In the genomic region with DNA sequence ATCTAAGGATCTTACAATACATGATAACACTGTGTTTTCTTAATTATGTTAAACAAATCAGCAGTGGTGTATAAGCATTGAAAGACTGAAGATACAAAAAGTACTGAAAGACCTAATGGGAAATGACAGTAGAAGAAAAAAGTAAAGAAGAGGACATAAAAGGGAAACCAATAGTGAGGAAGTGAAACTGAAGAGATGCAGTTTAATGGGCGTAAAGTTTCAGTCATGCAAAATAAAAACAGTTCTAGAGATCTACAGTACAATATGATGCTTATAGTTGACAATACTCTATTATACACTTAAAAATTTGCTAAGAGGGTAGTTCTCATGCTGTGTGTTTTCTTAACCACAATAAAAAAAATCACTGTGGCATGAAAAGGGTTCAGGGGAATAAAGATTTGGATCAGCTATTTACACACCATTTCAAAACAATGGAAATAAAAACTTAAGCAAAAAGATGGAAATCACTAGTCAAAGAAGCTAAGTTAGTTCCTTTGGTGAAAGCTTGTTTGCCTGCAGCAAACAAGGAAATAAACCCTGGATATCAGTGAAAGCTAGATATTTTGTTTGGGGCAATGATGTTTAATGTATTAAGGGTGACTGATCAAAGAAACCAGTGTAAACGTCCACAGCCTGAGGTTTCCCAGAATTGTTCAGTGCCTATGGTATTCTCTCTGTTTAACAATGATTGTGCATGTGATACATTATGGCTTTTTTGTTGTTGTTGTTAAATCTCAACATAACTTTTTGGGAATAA, we compare ENCODE assay signal across 11 cellular contexts.
DNase-seq lines count a peak whose midpoint lies in the region; ATAC-seq and TF ChIP-seq lines count a peak whose summit lies in the region.
"Had no signal": no experiment of that assay in that cellular context is flagged by ENCODE, and none has a peak within 500 bp of the region (broad histone marks: within the 10 kb centered on the region; RNA-seq: fewer than 3 reads in every experiment).

No MANE protein-coding gene starts in this region.

- 0 out of 2 replicates have a peak, but pooled peaks cover 2% of the 10 kb centered on the region for H3K4me1 ChIP-seq in GM23338 (ENCODE audit: insufficient read depth)
- H3K4me1 ChIP-seq in left ventricle myocardium inferior = no peaks in the 10 kb centered on the region

- H3K36me3 ChIP-seq in GM23338 (ENCODE audit: insufficient read depth) (no peaks in the 10 kb centered on the region), left ventricle myocardium inferior (no peaks in the 10 kb centered on the region)

- H3K27me3 ChIP-seq in GM23338 (ENCODE audit: insufficient read depth) (no peaks in the 10 kb centered on the region), left ventricle myocardium inferior (ENCODE audit: low read depth) (no peaks in the 10 kb centered on the region)

- H3K36me3 Mint-ChIP-seq in GM23338 (ENCODE audit: low read depth) (peaks cover 13% of the 10 kb centered on the region; the same call in 1 of the 3 replicates), nephron progenitor cell (ENCODE audit: low read depth) (no peaks in the 10 kb centered on the region)
- H3K36me3 Mint-ChIP-seq: stimulated activated effector memory CD8-positive, alpha-beta T cell treated with anti-CD3 and anti-CD28 coated beads, Interleukin-12 subunit alpha, Interleukin-12 subunit beta, amount 100 ng/mL, for 72 hours had no signal

- TF ChIP-seq CTCF in GM23338 (conservative IDR thresholded peaks at IDR 0.05; ENCODE audit: low read depth in 2 of 2) (no peak), nephron progenitor cell (IDR thresholded peaks at IDR 0.05) (no peak), left ventricle myocardium inferior (IDR thresholded peaks at IDR 0.05; ENCODE audit: borderline replicate concordance) (no peak)

- H3K27ac ChIP-seq in GM23338 (ENCODE audit: low read depth) = no peak overlapping the region
- no peak overlapping the region for H3K27ac ChIP-seq in left ventricle myocardium inferior (replicated peaks)

- H3F3A ChIP-seq in GM23338 (replicated peaks; ENCODE audit: low read depth) = no peaks in the 10 kb centered on the region

- DNase-seq in GM23338 (ENCODE audit: low spot score) = no peak
- no peak for DNase-seq in nephron progenitor cell
- DNase-seq in left ventricle myocardium inferior = no peak
- no peak for DNase-seq in GM03348 (ENCODE audit: low spot score)
- no peak for DNase-seq in HEK293T (ENCODE audit: extremely low spot score)
- no peak for DNase-seq in NCI-H510A treated with DMSO at 0.1 percent for 48 hours (lab: John Stamatoyannopoulos, UW)
- DNase-seq: activated CD4-positive, CD25-positive, alpha-beta regulatory T cell had no signal

- no peak overlapping the region for H3K4me2 ChIP-seq in GM23338

- peak; percentile 96 for ATAC-seq in GM18909 (IDR thresholded peaks at IDR 0.05; ENCODE audit: poor library complexity, unreplicated experiment)
- ATAC-seq in GM23338 = no peak
- ATAC-seq in HG03442 (IDR thresholded peaks at IDR 0.05; ENCODE audit: unreplicated experiment) = peak; percentile 92
- ATAC-seq: sciatic nerve; stimulated activated effector memory CD8-positive, alpha-beta T cell treated with anti-CD3 and anti-CD28 coated beads, Interleukin-12 subunit alpha, Interleukin-12 subunit beta, amount 100 ng/mL, for 72 hours had no signal

- H3K9me3 ChIP-seq in left ventricle myocardium inferior (replicated peaks) = no peaks in the 10 kb centered on the region

- H3K4me3 ChIP-seq in GM23338 (no peak overlapping the region), left ventricle myocardium inferior (no peak overlapping the region)

- H2AFZ ChIP-seq in GM23338 = peak overlapping the region; percentile 31; the same call in 1 of the 2 replicates

- no peak overlapping the region for H3K27ac Mint-ChIP-seq in GM23338
- H3K27ac Mint-ChIP-seq in nephron progenitor cell = peak overlapping the region; percentile 4
- H3K27ac Mint-ChIP-seq: stimulated activated effector memory CD8-positive, alpha-beta T cell treated with anti-CD3 and anti-CD28 coated beads, Interleukin-12 subunit alpha, Interleukin-12 subunit beta, amount 100 ng/mL, for 72 hours had no signal

- H4K20me1 ChIP-seq in GM23338 (replicated peaks; ENCODE audit: insufficient read depth) = no peaks in the 10 kb centered on the region

- H3K4me3 Mint-ChIP-seq in GM23338 (no peak overlapping the region), nephron progenitor cell (no peak overlapping the region)
- H3K4me3 Mint-ChIP-seq: stimulated activated effector memory CD8-positive, alpha-beta T cell treated with anti-CD3 and anti-CD28 coated beads, Interleukin-12 subunit alpha, Interleukin-12 subunit beta, amount 100 ng/mL, for 72 hours had no signal

- peaks cover 4% of the 10 kb centered on the region; the same call in 1 of the 3 replicates for H3K4me1 Mint-ChIP-seq in GM23338
- peaks cover 10% of the 10 kb centered on the region for H3K4me1 Mint-ChIP-seq in nephron progenitor cell
- H3K4me1 Mint-ChIP-seq: stimulated activated effector memory CD8-positive, alpha-beta T cell treated with anti-CD3 and anti-CD28 coated beads, Interleukin-12 subunit alpha, Interleukin-12 subunit beta, amount 100 ng/mL, for 72 hours had no signal

- no peaks in the 10 kb centered on the region for H3K79me2 ChIP-seq in GM23338 (replicated peaks; ENCODE audit: insufficient read depth)

- peaks cover 5% of the 10 kb centered on the region; the same call in 2 of the 3 replicates for H3K9me3 Mint-ChIP-seq in GM23338
- H3K9me3 Mint-ChIP-seq in nephron progenitor cell = peaks cover 6% of the 10 kb centered on the region

- intact Hi-C loops in left ventricle myocardium inferior (cut with micrococcal nuclease) = no loop called here

- CTCF ChIA-PET in HEK293T (lab: Yijun Ruan, JAX) = no interaction called here

- H3K27me3 Mint-ChIP-seq in GM23338 (ENCODE audit: insufficient read depth, low read depth, poor library complexity) (peaks cover 2% of the 10 kb centered on the region), nephron progenitor cell (ENCODE audit: low read depth, poor library complexity) (peaks cover 5% of the 10 kb centered on the region)

- POLR2A ChIA-PET in HEK293T (lab: Yijun Ruan, JAX) = no interaction called here

- H3K9me2 ChIP-seq in GM23338 (ENCODE audit: insufficient read depth) = 0 out of 2 replicates have a peak, but pooled peaks cover 5% of the 10 kb centered on the region

TF ChIP-seq in GM23338, 12 proteins besides CTCF, POLR2A, EP300 and RAD21 (continues in another document):
- TF ChIP-seq, protein P1, sequence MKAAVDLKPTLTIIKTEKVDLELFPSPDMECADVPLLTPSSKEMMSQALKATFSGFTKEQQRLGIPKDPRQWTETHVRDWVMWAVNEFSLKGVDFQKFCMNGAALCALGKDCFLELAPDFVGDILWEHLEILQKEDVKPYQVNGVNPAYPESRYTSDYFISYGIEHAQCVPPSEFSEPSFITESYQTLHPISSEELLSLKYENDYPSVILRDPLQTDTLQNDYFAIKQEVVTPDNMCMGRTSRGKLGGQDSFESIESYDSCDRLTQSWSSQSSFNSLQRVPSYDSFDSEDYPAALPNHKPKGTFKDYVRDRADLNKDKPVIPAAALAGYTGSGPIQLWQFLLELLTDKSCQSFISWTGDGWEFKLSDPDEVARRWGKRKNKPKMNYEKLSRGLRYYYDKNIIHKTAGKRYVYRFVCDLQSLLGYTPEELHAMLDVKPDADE (IDR thresholded peaks at IDR 0.05) = no peak
- TF ChIP-seq CREB1 (CRISPR knock-in tag; IDR thresholded peaks at IDR 0.05; ENCODE audit: low read depth) (no peak), EZH2 (IDR thresholded peaks at IDR 0.05; ENCODE audit: low read depth, unreplicated experiment) (no peak), ZNF114 (CRISPR knock-in tag; IDR thresholded peaks at IDR 0.05) (no peak), POLR2AphosphoS5 (IDR thresholded peaks at IDR 0.05; ENCODE audit: low read depth) (no peak), ZNF331 (CRISPR knock-in tag; IDR thresholded peaks at IDR 0.05; ENCODE audit: low read depth) (no peak), NANOG (IDR thresholded peaks at IDR 0.05; ENCODE audit: borderline replicate concordance) (no peak)

TF ChIP-seq in HEK293T, 16 proteins besides CTCF, POLR2A, EP300 and RAD21:
- TF ChIP-seq TARDBP (IDR thresholded peaks at IDR 0.05) (no peak), SP1 (IDR thresholded peaks at IDR 0.05) (no peak), HDGF (IDR thresholded peaks at IDR 0.05; ENCODE audit: borderline replicate concordance) (no peak), ELF4 (IDR thresholded peaks at IDR 0.05) (no peak), L3MBTL2 (conservative IDR thresholded peaks at IDR 0.05) (no peak), FOXM1 (IDR thresholded peaks at IDR 0.05; ENCODE audit: borderline replicate concordance) (no peak)
TF ChIP-seq in HEK293T: peak in this region for 0.
